In genomic region chr12:39483042-39483441, GRCh38 we compare ENCODE assay signal across 16 cellular contexts. TPM values are rescaled to one million over a fixed set of nuclear protein-coding genes. Genes with fewer than 3 reads are reported as not detected.
DNase-seq lines count a peak whose midpoint lies in the region; ATAC-seq and TF ChIP-seq lines count a peak whose summit lies in the region.
"Had no signal": no experiment of that assay in that cellular context is flagged by ENCODE, and none has a peak within 500 bp of the region (broad histone marks: within the 10 kb centered on the region; RNA-seq: fewer than 3 reads in every experiment).

No MANE protein-coding gene starts in this region.

- TF ChIP-seq RAD21 in SK-N-SH (IDR thresholded peaks at IDR 0.05; ENCODE audit: low read length): no peak

- H3K4me1 Mint-ChIP-seq in neural crest cell: peaks cover 7% of the 10 kb centered on the region
- H3K4me1 Mint-ChIP-seq: CD4-positive, alpha-beta memory T cell had no signal

- no peaks in the 10 kb centered on the region for H3F3A ChIP-seq in SK-N-SH (replicated peaks; ENCODE audit: insufficient read depth)
- no peaks in the 10 kb centered on the region for H3F3A ChIP-seq in PC-9 (ENCODE audit: insufficient read depth, low read depth)

- H3K9me3 Mint-ChIP-seq in neural crest cell: peaks cover 3% of the 10 kb centered on the region

- DNase-seq in SK-N-SH: no peak
- no peak for DNase-seq in PC-9
- no peak for DNase-seq in neural crest cell (ENCODE audit: low read depth, low spot score)
- no peak for DNase-seq in kidney glomerular epithelial cell (lab: John Stamatoyannopoulos, UW)
- no peak for DNase-seq in stimulated activated CD4-positive, alpha-beta T cell treated with anti-CD3 and anti-CD28 coated beads, Interleukin-12 subunit alpha, Interleukin-12 subunit beta, amount 100 ng/mL, for 4 hours
- DNase-seq: C1 segment of cervical spinal cord; Calu3; CD4-positive, alpha-beta memory T cell; COR-L47; DMS53; DMS79 treated with DMSO at 0.1 percent for 48 hours; GF-D8; GM23248; H7; HCEC 1CT had no signal

- no peaks in the 10 kb centered on the region for H3K27me3 Mint-ChIP-seq in neural crest cell (ENCODE audit: low read depth)
- H3K27me3 Mint-ChIP-seq: CD4-positive, alpha-beta memory T cell had no signal

- H3K79me2 ChIP-seq in SK-N-SH (ENCODE audit: insufficient read depth) (no peaks in the 10 kb centered on the region), PC-9 (ENCODE audit: low read depth) (no peaks in the 10 kb centered on the region)

- ATAC-seq in SK-N-SH treated with all-trans-retinoic acid at 6 μM for 48 hours: no peak

- no peak overlapping the region for H3K4me3 Mint-ChIP-seq in neural crest cell
- H3K4me3 Mint-ChIP-seq: CD4-positive, alpha-beta memory T cell had no signal

- POLR2A ChIA-PET in SK-N-SH (lab: Yijun Ruan, JAX) (no interaction called here), PC-9 (lab: Charles Lee; ENCODE audit: unreplicated experiment) (no interaction called here)

- H3K4me2 ChIP-seq in SK-N-SH (no peak overlapping the region), PC-9 (no peak overlapping the region)

- TF ChIP-seq EP300 in SK-N-SH (IDR thresholded peaks at IDR 0.05; ENCODE audit: borderline replicate concordance in 1 of 2, low read depth in 1 of 2, low read length in 1 of 2): no peak

- peak overlapping the region; percentile 46 for H3K27ac Mint-ChIP-seq in neural crest cell (ENCODE audit: unreplicated experiment)
- H3K27ac Mint-ChIP-seq: CD4-positive, alpha-beta memory T cell had no signal

- 82% methylated on average over 4 of the region's 4 CpGs for WGBS in SK-N-SH (ENCODE audit: low lambda C conversion rate)

- BruUV-seq in PC-9 (replicated peaks; lab: Mats Ljungman, UMichigan): no TSS peak

- no peak overlapping the region for H3K27ac ChIP-seq in SK-N-SH (ENCODE audit: low read depth in 2 of 2, low read length in 1 of 2)
- H3K27ac ChIP-seq in PC-9: no peak overlapping the region
- H3K27ac ChIP-seq: GM23248 had no signal

- TF ChIP-seq CTCF in SK-N-SH (IDR thresholded peaks at IDR 0.05) (no peak), PC-9 (conservative IDR thresholded peaks at IDR 0.05) (no peak), neural crest cell (conservative IDR thresholded peaks at IDR 0.05) (no peak)

- H3K27me3 ChIP-seq in SK-N-SH (ENCODE audit: insufficient read depth): no peaks in the 10 kb centered on the region
- H3K27me3 ChIP-seq in PC-9 (ENCODE audit: insufficient read depth, low read depth): no peaks in the 10 kb centered on the region

- no peak overlapping the region for H3K9ac ChIP-seq in SK-N-SH
- H3K9ac ChIP-seq: GM23248 had no signal

- H4K20me1 ChIP-seq in SK-N-SH (ENCODE audit: insufficient read depth) (no peaks in the 10 kb centered on the region), PC-9 (ENCODE audit: insufficient read depth) (no peaks in the 10 kb centered on the region)

- H3K4me1 ChIP-seq in SK-N-SH (ENCODE audit: control insufficient read depth in 1 of 2, insufficient read depth in 2 of 2, low read depth in 1 of 2, low read length in 1 of 2) (no peaks in the 10 kb centered on the region), PC-9 (replicated peaks; ENCODE audit: insufficient read depth) (no peaks in the 10 kb centered on the region)

- no peaks in the 10 kb centered on the region for H3K36me3 Mint-ChIP-seq in neural crest cell (ENCODE audit: low read depth)

- intact Hi-C loops in PC-9 (cut with micrococcal nuclease; ENCODE audit: unreplicated experiment): no loop called here

- H3K9me3 ChIP-seq in SK-N-SH: no peaks in the 10 kb centered on the region
- no peaks in the 10 kb centered on the region for H3K9me3 ChIP-seq in PC-9 (ENCODE audit: insufficient read depth, low read depth)

- no peaks in the 10 kb centered on the region for H3K36me3 ChIP-seq in SK-N-SH (replicated peaks in 1 of 2; ENCODE audit: control insufficient read depth in 1 of 2, insufficient read depth in 2 of 2, low read length in 1 of 2)
- no peaks in the 10 kb centered on the region for H3K36me3 ChIP-seq in PC-9 (ENCODE audit: low read depth)

- H3K9me2 ChIP-seq in SK-N-SH (no peaks in the 10 kb centered on the region), PC-9 (ENCODE audit: insufficient read depth) (no peaks in the 10 kb centered on the region)

- no peak overlapping the region for H3K4me3 ChIP-seq in SK-N-SH (ENCODE audit: low read depth in 2 of 2, low read length in 1 of 2)
- no peak overlapping the region for H3K4me3 ChIP-seq in PC-9
- H3K4me3 ChIP-seq: GM23248 had no signal

- H2AFZ ChIP-seq in SK-N-SH (ENCODE audit: low read depth): 0 out of 2 replicates have a peak overlapping the region, but pooled peaks have one; percentile 41
- 0 out of 2 replicates have a peak overlapping the region, but pooled peaks have one; percentile 13 for H2AFZ ChIP-seq in PC-9
- H2AFZ ChIP-seq: GM23248 had no signal

- CTCF ChIA-PET in SK-N-SH (lab: Yijun Ruan, JAX) (no interaction called here), PC-9 (lab: Charles Lee) (no interaction called here)

TF ChIP-seq in SK-N-SH, 30 proteins besides CTCF, POLR2A, EP300 and RAD21:
- TF ChIP-seq, protein P1, sequence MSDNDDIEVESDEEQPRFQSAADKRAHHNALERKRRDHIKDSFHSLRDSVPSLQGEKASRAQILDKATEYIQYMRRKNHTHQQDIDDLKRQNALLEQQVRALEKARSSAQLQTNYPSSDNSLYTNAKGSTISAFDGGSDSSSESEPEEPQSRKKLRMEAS (IDR thresholded peaks at IDR 0.05; ENCODE audit: low read depth): no peak
- TF ChIP-seq, protein P2, sequence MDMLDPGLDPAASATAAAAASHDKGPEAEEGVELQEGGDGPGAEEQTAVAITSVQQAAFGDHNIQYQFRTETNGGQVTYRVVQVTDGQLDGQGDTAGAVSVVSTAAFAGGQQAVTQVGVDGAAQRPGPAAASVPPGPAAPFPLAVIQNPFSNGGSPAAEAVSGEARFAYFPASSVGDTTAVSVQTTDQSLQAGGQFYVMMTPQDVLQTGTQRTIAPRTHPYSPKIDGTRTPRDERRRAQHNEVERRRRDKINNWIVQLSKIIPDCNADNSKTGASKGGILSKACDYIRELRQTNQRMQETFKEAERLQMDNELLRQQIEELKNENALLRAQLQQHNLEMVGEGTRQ (IDR thresholded peaks at IDR 0.05; ENCODE audit: borderline replicate concordance, low read depth, low read length): no peak
- no peak for TF ChIP-seq FOXM1 (IDR thresholded peaks at IDR 0.05; ENCODE audit: low read depth)
- no peak for TF ChIP-seq FOSL2 (IDR thresholded peaks at IDR 0.05; ENCODE audit: borderline replicate concordance, low read depth)
- no peak for TF ChIP-seq MXI1 (IDR thresholded peaks at IDR 0.05; ENCODE audit: low read depth, low read length)
- no peak for TF ChIP-seq CHD2 (IDR thresholded peaks at IDR 0.05; ENCODE audit: low read length, partially characterized antibody)

TF ChIP-seq in SK-N-SH treated with all-trans-retinoic acid at 6 μM for 48 hours, 23 proteins besides CTCF, POLR2A, EP300 and RAD21 (continues in another document):
- TF ChIP-seq RARB (CRISPR knock-in tag; IDR thresholded peaks at IDR 0.05) (no peak), ZFP3 (CRISPR knock-in tag; IDR thresholded peaks at IDR 0.05) (no peak), ARNTL (CRISPR knock-in tag; IDR thresholded peaks at IDR 0.05; ENCODE audit: borderline replicate concordance, low read depth) (no peak), GLIS3 (CRISPR knock-in tag; IDR thresholded peaks at IDR 0.05) (no peak), TCF4 (CRISPR knock-in tag; IDR thresholded peaks at IDR 0.05; ENCODE audit: borderline replicate concordance) (no peak), CSDC2 (CRISPR knock-in tag; IDR thresholded peaks at IDR 0.05) (no peak), ZC3H10 (CRISPR knock-in tag; IDR thresholded peaks at IDR 0.05) (no peak), ISL1 (CRISPR knock-in tag; IDR thresholded peaks at IDR 0.05) (no peak), SNAI2 (CRISPR knock-in tag; IDR thresholded peaks at IDR 0.05) (no peak), BACH2 (CRISPR knock-in tag; IDR thresholded peaks at IDR 0.05; ENCODE audit: borderline replicate concordance) (no peak), ZNF70 (CRISPR knock-in tag; IDR thresholded peaks at IDR 0.05) (no peak), TOX (CRISPR knock-in tag; IDR thresholded peaks at IDR 0.05; ENCODE audit: borderline replicate concordance) (no peak), PPARA (CRISPR knock-in tag; IDR thresholded peaks at IDR 0.05; ENCODE audit: borderline replicate concordance) (no peak)
- TF ChIP-seq, protein P3, sequence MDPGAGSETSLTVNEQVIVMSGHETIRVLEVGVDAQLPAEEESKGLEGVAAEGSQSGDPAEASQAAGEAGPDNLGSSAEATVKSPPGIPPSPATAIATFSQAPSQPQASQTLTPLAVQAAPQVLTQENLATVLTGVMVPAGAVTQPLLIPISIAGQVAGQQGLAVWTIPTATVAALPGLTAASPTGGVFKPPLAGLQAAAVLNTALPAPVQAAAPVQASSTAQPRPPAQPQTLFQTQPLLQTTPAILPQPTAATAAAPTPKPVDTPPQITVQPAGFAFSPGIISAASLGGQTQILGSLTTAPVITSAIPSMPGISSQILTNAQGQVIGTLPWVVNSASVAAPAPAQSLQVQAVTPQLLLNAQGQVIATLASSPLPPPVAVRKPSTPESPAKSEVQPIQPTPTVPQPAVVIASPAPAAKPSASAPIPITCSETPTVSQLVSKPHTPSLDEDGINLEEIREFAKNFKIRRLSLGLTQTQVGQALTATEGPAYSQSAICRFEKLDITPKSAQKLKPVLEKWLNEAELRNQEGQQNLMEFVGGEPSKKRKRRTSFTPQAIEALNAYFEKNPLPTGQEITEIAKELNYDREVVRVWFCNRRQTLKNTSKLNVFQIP (CRISPR knock-in tag; IDR thresholded peaks at IDR 0.05; ENCODE audit: borderline replicate concordance, low read depth): no peak
- TF ChIP-seq, protein P4, sequence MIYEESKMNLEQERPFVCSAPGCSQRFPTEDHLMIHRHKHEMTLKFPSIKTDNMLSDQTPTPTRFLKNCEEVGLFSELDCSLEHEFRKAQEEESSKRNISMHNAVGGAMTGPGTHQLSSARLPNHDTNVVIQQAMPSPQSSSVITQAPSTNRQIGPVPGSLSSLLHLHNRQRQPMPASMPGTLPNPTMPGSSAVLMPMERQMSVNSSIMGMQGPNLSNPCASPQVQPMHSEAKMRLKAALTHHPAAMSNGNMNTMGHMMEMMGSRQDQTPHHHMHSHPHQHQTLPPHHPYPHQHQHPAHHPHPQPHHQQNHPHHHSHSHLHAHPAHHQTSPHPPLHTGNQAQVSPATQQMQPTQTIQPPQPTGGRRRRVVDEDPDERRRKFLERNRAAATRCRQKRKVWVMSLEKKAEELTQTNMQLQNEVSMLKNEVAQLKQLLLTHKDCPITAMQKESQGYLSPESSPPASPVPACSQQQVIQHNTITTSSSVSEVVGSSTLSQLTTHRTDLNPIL (CRISPR knock-in tag; IDR thresholded peaks at IDR 0.05; ENCODE audit: low read depth): no peak

RNA-seq across cellular contexts. Expression of gene KIF21A, which starts 40.1 kb away (rescaled TPM):
- 3.6 and 7.2 TPM in 2 replicates for polyA plus RNA-seq in SK-N-SH (2012; rRNA removed)
- polyA plus RNA-seq in SK-N-SH (2012; cell fraction: cytosol; rRNA removed): 8.8 and 11.7 TPM in 2 replicates
- polyA plus RNA-seq in SK-N-SH (2012; cell fraction: nucleus; rRNA removed): 5.3 and 9.8 TPM in 2 replicates
- total RNA-seq in PC-9 (2021) (12.1 and 13.6 TPM in 2 replicates), neural crest cell (53.6 and 54.8 TPM in 2 replicates)
